In the genomic region with DNA sequence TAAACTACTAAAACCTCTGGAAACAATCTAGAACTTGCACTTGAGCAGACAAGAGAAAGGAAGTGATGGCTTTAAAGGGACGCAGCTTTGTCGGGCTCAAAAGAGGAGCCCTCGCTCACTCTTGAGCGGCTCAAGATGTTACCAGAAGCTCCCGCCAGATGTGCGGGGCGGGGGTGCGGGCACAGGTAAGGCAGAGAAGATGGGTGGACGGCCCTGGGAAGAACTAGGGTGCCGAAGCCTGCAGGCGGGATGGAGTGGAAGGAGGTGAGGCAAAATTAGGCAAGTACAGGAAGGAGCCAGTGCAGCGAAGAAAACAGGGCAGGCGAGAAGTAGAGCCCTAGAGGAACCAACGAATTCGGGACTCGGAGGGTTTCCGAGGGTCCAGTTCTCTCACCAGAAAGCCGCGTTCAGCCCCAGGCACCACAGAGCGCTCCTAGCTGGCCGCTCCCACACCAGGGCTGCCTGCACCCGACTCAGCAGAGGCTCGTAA, we compare ENCODE assay signal across 8 cellular contexts. TPM values are rescaled to one million over a fixed set of nuclear protein-coding genes. Genes with fewer than 3 reads are reported as not detected.
A peak's percentile ranks its signal among the peaks of the same experiment; 100 is the strongest.
DNase-seq lines count a peak whose midpoint lies in the region; ATAC-seq and TF ChIP-seq lines count a peak whose summit lies in the region.

No MANE protein-coding gene starts in this region.

- intact Hi-C loops in ovary (cut with DNase I) = loop anchor here in 3 of 4 donors (2.0 to 10.0 kb wide), 4 partner anchors 56 to 74 kb away; partner anchors contain the start of genes CCR10 (in 2 of the 3), CNTNAP1 (in 1 of the 3) and PLEKHH3 (in 1 of the 3)

- H3K27ac Mint-ChIP-seq in activated naive CD4-positive, alpha-beta T cell treated with anti-CD3 and anti-CD28 coated beads, Interleukin-2, amount 10 ng/mL, durations not matched to agents 7 days and 5 days = peak overlapping the region; percentile 97

- H3K27me3 Mint-ChIP-seq in activated naive CD4-positive, alpha-beta T cell treated with anti-CD3 and anti-CD28 coated beads, Interleukin-2, amount 10 ng/mL, durations not matched to agents 7 days and 5 days = peaks cover 5% of the 10 kb centered on the region

- TF ChIP-seq EP300 in ovary (IDR thresholded peaks at IDR 0.05) = no peak

- peak overlapping the region; percentile 99 for H3K4me3 Mint-ChIP-seq in activated naive CD4-positive, alpha-beta T cell treated with anti-CD3 and anti-CD28 coated beads, Interleukin-2, amount 10 ng/mL, durations not matched to agents 7 days and 5 days

- H3K27ac ChIP-seq in WERI-Rb-1 (peak overlapping the region; percentile 80), ovary (peak overlapping the region; percentile 81 to 91)

- peaks cover 51% of the 10 kb centered on the region for H3K4me1 Mint-ChIP-seq in activated naive CD4-positive, alpha-beta T cell treated with anti-CD3 and anti-CD28 coated beads, Interleukin-2, amount 10 ng/mL, durations not matched to agents 7 days and 5 days

- no peak for DNase-seq in activated naive CD4-positive, alpha-beta T cell treated with anti-CD3 and anti-CD28 coated beads, Interleukin-2, amount 10 ng/mL, durations not matched to agents 7 days and 5 days
- no peak for DNase-seq in activated naive CD4-positive, alpha-beta T cell treated with anti-CD3 and anti-CD28 coated beads, Interleukin-2, amount 50 U/mL, for 16 hours
- no peak for DNase-seq in WERI-Rb-1
- DNase-seq in fibroblast of mammary gland (ENCODE audit: low read depth) = peak; percentile 5
- no peak for DNase-seq in ovary
- no peak for DNase-seq in retina
- DNase-seq in AML-193 (lab: John Stamatoyannopoulos, UW) = no peak

- H3K9me3 Mint-ChIP-seq in activated naive CD4-positive, alpha-beta T cell treated with anti-CD3 and anti-CD28 coated beads, Interleukin-2, amount 10 ng/mL, durations not matched to agents 7 days and 5 days = no peaks in the 10 kb centered on the region

- no peaks in the 10 kb centered on the region for H3K27me3 ChIP-seq in WERI-Rb-1 (ENCODE audit: insufficient read depth, low read depth, severe bottlenecking)
- no peaks in the 10 kb centered on the region for H3K27me3 ChIP-seq in ovary

- H3K36me3 Mint-ChIP-seq in activated naive CD4-positive, alpha-beta T cell treated with anti-CD3 and anti-CD28 coated beads, Interleukin-2, amount 10 ng/mL, durations not matched to agents 7 days and 5 days = peaks cover 35% of the 10 kb centered on the region

- CTCF ChIA-PET in activated naive CD4-positive, alpha-beta T cell treated with anti-CD3 and anti-CD28 coated beads, Interleukin-2, amount 10 ng/mL, durations not matched to agents 7 days and 5 days (lab: Charles Lee) = interaction anchor here (0.6 to 3.7 kb wide), 6 partner anchors 10 to 189 kb away, joined by 3 to 26 read pairs (median 3); partner anchors contain the start of gene PSMC3IP

- H3K36me3 ChIP-seq in WERI-Rb-1 = peaks cover 34% of the 10 kb centered on the region
- no peaks in the 10 kb centered on the region for H3K36me3 ChIP-seq in ovary

- no peak for TF ChIP-seq CTCF in WERI-Rb-1 (IDR thresholded peaks at IDR 0.05; ENCODE audit: low read depth, low read length)
- TF ChIP-seq CTCF in fibroblast of mammary gland (conservative IDR thresholded peaks at IDR 0.05; ENCODE audit: control insufficient read depth, insufficient read depth, low read depth, low read length) = no peak
- no peak for TF ChIP-seq CTCF in ovary (IDR thresholded peaks at IDR 0.05)

- H3K4me3 ChIP-seq in WERI-Rb-1 (ENCODE audit: low read depth, low read length) (peak overlapping the region; percentile 91), fibroblast of mammary gland (ENCODE audit: control insufficient read depth, low read depth, low read length) (peak overlapping the region; percentile 98), ovary (peak overlapping the region; percentile 82)

- H3K4me1 ChIP-seq in ovary (ENCODE audit: insufficient read depth) = peaks cover 13% of the 10 kb centered on the region

- ATAC-seq in HG03159 (IDR thresholded peaks at IDR 0.05; ENCODE audit: unreplicated experiment) = peak; percentile 46

- 0 to 1% (median 0%) methylated on average over 22 to 23 of the region's 23 CpGs for WGBS in ovary, 3 donors

- no peak for TF ChIP-seq POLR2A in ovary (IDR thresholded peaks at IDR 0.05)

- H3K9me3 ChIP-seq in WERI-Rb-1 (ENCODE audit: severe bottlenecking) = no peaks in the 10 kb centered on the region
- H3K9me3 ChIP-seq in ovary = no peaks in the 10 kb centered on the region

RNA-seq across cellular contexts. Expression of gene RETREG3, which starts 0.4 kb away (rescaled TPM):
- total RNA-seq in ovary = 10 to 100 TPM; 39.3 to 63.0 (median 46.4) TPM
- 10 to 100 TPM; 25.8 to 37.3 TPM for polyA plus RNA-seq in ovary

RNA-seq across cellular contexts. Expression of gene TUBG1, which starts 0.7 kb away (rescaled TPM):
- 10 to 100 TPM; 12.8 to 41.2 (median 25.6) TPM for total RNA-seq in ovary
- polyA plus RNA-seq in ovary = 10 to 100 TPM; 11.3 to 14.3 TPM

RNA-seq across cellular contexts. Expression of gene PSMC3IP, which starts 31.2 kb away (rescaled TPM):
- total RNA-seq in ovary = 1 to 10 TPM; 1.4 to 5.3 (median 3.8) TPM
- 1 to 10 TPM; 7.2 to 7.5 TPM for polyA plus RNA-seq in ovary

RNA-seq across cellular contexts. Expression of gene MLX, which starts 41.8 kb away (rescaled TPM):
- 10 to 100 TPM; 16.5 to 37.0 (median 24.4) TPM for total RNA-seq in ovary
- polyA plus RNA-seq in ovary = 10 to 100 TPM; 24.3 to 50.8 TPM

RNA-seq across cellular contexts. Expression of gene COASY, which starts 46.8 kb away (rescaled TPM):
- total RNA-seq in ovary = 10 to 100 TPM; 13.8 to 51.2 (median 41.0) TPM
- polyA plus RNA-seq in ovary = 10 to 100 TPM; 22.6 to 37.6 TPM
